In the genomic region with DNA sequence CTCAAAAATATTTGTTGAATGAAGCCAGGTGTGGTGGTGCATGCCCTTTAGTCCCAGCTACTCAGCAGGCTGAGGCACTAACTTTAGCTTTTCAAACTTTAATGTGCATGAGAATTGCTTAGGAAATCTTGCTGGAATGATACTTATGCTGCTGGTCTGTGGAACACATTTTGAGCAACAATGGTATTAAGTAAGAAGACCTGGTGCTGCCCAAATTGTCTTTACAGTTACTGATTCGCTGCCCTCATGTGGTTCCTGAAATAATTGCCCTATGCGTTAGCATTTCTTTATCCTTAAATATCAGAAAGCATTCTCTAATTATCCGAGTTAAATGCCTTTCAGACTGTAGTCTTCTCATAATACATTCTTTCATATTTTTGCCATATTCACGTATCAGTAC, we compare ENCODE assay signal across 8 cellular contexts.
DNase-seq lines count a peak whose midpoint lies in the region; ATAC-seq and TF ChIP-seq lines count a peak whose summit lies in the region.

No MANE protein-coding gene starts in this region.

- TF ChIP-seq POLR2A in adrenal gland (IDR thresholded peaks at IDR 0.05) = no peak
- TF ChIP-seq POLR2A in vagina (IDR thresholded peaks at IDR 0.05) = no peak
- no peak for TF ChIP-seq POLR2A in prostate gland (IDR thresholded peaks at IDR 0.05)

- H3K36me3 ChIP-seq in adrenal gland (replicated peaks in 1 of 2) (no peaks in the 10 kb centered on the region), vagina (no peaks in the 10 kb centered on the region), prostate gland (no peaks in the 10 kb centered on the region)

- H3K9me3 ChIP-seq in adrenal gland (replicated peaks in 1 of 3) = no peaks in the 10 kb centered on the region
- H3K9me3 ChIP-seq in vagina = no peaks in the 10 kb centered on the region
- no peaks in the 10 kb centered on the region for H3K9me3 ChIP-seq in prostate gland

- peaks cover 0 to 14% of the 10 kb centered on the region in 2 donors for H3K4me1 ChIP-seq in adrenal gland (replicated peaks in 1 of 2)
- peaks cover 16% of the 10 kb centered on the region for H3K4me1 ChIP-seq in vagina
- H3K4me1 ChIP-seq in prostate gland (replicated peaks) = no peaks in the 10 kb centered on the region

- TF ChIP-seq CTCF in LNCAP (IDR thresholded peaks at IDR 0.05) = peak; percentile 43
- TF ChIP-seq CTCF in adrenal gland (IDR thresholded peaks at IDR 0.05) = peak in 5 of 6 experiments; percentile 6 to 31 (median 24)
- TF ChIP-seq CTCF in vagina (IDR thresholded peaks at IDR 0.05) = no peak
- TF ChIP-seq CTCF in prostate gland (IDR thresholded peaks at IDR 0.05) = peak in 2 of 4 experiments; percentile 20 to 48

- no peak overlapping the region for H3K4me3 ChIP-seq in adrenal gland
- H3K4me3 ChIP-seq in vagina = no peak overlapping the region
- no peak overlapping the region for H3K4me3 ChIP-seq in prostate gland

- H3K27ac ChIP-seq in adrenal gland = no peak overlapping the region
- H3K27ac ChIP-seq in vagina = no peak overlapping the region
- no peak overlapping the region for H3K27ac ChIP-seq in prostate gland

- DNase-seq in COLO668 (lab: John Stamatoyannopoulos, UW; ENCODE audit: unreplicated experiment) = peak; percentile 17
- peak in 1 of 7 donors; percentile 16 for DNase-seq in adrenal gland
- DNase-seq in left kidney (ENCODE audit: low read depth, low spot score) = peak; percentile 39
- no peak for DNase-seq in vagina (ENCODE audit: extremely low spot score in 2 of 2)
- DNase-seq in prostate gland (ENCODE audit: low spot score) = no peak

- 61 to 77% (median 75%) methylated on average over 4 of the region's 4 CpGs for WGBS in adrenal gland, 4 donors
- 66% methylated on average over 4 of the region's 4 CpGs for WGBS in prostate gland

- intact Hi-C loops in adrenal gland (cut with DNase I) = no loop called here
- intact Hi-C loops in vagina (cut with DNase I) = no loop called here
- intact Hi-C loops in prostate gland (cut with DNase I) = no loop called here

- ATAC-seq in HG03039 (IDR thresholded peaks at IDR 0.05; ENCODE audit: unreplicated experiment) (no peak), GM21367 (IDR thresholded peaks at IDR 0.05; ENCODE audit: unreplicated experiment) (no peak)

- H3K27me3 ChIP-seq in adrenal gland = no peaks in the 10 kb centered on the region
- H3K27me3 ChIP-seq in vagina = no peaks in the 10 kb centered on the region
- no peaks in the 10 kb centered on the region for H3K27me3 ChIP-seq in prostate gland (replicated peaks; ENCODE audit: insufficient read depth)

Comparison
In these comparisons a context has a peak if more than half of its experiments do, and no peak if none do; other contexts are left out.
1. DNase-seq: peak in COLO668 (single experiment) and left kidney (single experiment); none in vagina (0 of 2) and prostate gland (single experiment).
2. CTCF ChIP-seq: peak in LNCAP (single experiment) and adrenal gland (5 of 6); none in vagina (0 of 3).